In the genomic region with DNA sequence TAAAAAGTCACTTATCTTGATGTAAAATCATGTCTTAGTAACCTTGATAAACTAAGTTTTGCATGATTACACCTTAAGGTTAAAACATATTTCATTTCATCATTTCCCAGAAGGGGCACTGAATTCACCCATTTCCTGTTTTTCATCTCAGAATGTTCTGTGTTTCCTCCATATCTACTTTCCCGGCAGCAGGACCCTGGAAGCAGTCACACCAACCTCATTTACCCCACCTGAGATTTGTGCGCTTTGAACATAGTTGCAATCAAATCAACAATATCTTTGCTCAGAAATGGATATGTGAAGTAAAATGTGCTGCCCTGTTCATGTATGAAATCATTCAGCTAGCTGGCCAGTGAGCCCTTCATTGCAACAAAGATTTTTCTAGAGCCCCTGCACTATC, we compare ENCODE assay signal across 17 cellular contexts. TPM values are rescaled to one million over a fixed set of nuclear protein-coding genes. Genes with fewer than 3 reads are reported as not detected.
A peak's percentile ranks its signal among the peaks of the same experiment; 100 is the strongest.
DNase-seq lines count a peak whose midpoint lies in the region; ATAC-seq and TF ChIP-seq lines count a peak whose summit lies in the region.
"Had no signal": no experiment of that assay in that cellular context is flagged by ENCODE, and none has a peak within 500 bp of the region (broad histone marks: within the 10 kb centered on the region; RNA-seq: fewer than 3 reads in every experiment).

No MANE protein-coding gene starts in this region.

- no peak for ATAC-seq in activated T-cell treated with anti-CD3 and anti-CD28 coated beads, Interleukin-2, amount 50 U/mL, for 4 hours
- ATAC-seq in activated B cell treated with CpG ODN at 0.5 μM for 24 hours (ENCODE audit: low read depth) (no peak), lower lobe of right lung (no peak), GM21390 (IDR thresholded peaks at IDR 0.05; ENCODE audit: unreplicated experiment) (no peak), GM18520 (IDR thresholded peaks at IDR 0.05; ENCODE audit: unreplicated experiment) (no peak), HG02642 (IDR thresholded peaks at IDR 0.05; ENCODE audit: poor library complexity, unreplicated experiment) (no peak)
- ATAC-seq: body of pancreas, left lung had no signal

- peak overlapping the region; percentile 88 for H3K27ac Mint-ChIP-seq in activated B cell treated with CpG ODN at 0.5 μM for 24 hours
- H3K27ac Mint-ChIP-seq: nephron had no signal

- no peaks in the 10 kb centered on the region for H3K27me3 ChIP-seq in lower lobe of right lung (ENCODE audit: low read depth)
- H3K27me3 ChIP-seq in transverse colon = no peaks in the 10 kb centered on the region
- H3K27me3 ChIP-seq: body of pancreas, left lung had no signal

- TF ChIP-seq CTCF in activated B cell treated with CpG ODN at 0.5 μM for 24 hours (IDR thresholded peaks at IDR 0.05) (no peak), lower lobe of right lung (IDR thresholded peaks at IDR 0.05) (no peak), transverse colon (IDR thresholded peaks at IDR 0.05) (no peak)

- H3K4me1 ChIP-seq in lower lobe of right lung = peaks cover 8% of the 10 kb centered on the region
- no peaks in the 10 kb centered on the region for H3K4me1 ChIP-seq in transverse colon
- H3K4me1 ChIP-seq: body of pancreas had no signal

- no peaks in the 10 kb centered on the region for H3K27me3 Mint-ChIP-seq in activated T-cell treated with anti-CD3 and anti-CD28 coated beads, Interleukin-2, amount 50 U/mL, for 4 hours (ENCODE audit: low read depth)
- no peaks in the 10 kb centered on the region for H3K27me3 Mint-ChIP-seq in activated B cell treated with CpG ODN at 0.5 μM for 24 hours

- H3K36me3 ChIP-seq in lower lobe of right lung (peaks cover 4% of the 10 kb centered on the region), transverse colon (no peaks in the 10 kb centered on the region)
- H3K36me3 ChIP-seq: WERI-Rb-1 had no signal

- intact Hi-C loops in activated B cell treated with CpG ODN at 0.5 μM for 24 hours (cut with micrococcal nuclease) (loop anchor here (5.0 kb wide), 2 partner anchors 84 to 144 kb away; no protein-coding TSS in a partner anchor), lower lobe of right lung (cut with DNase I) (no loop called here), transverse colon (cut with DNase I; ENCODE audit: low total_unique reads) (no loop called here)

- no peak overlapping the region for H3K4me3 ChIP-seq in lower lobe of right lung
- no peak overlapping the region for H3K4me3 ChIP-seq in transverse colon
- H3K4me3 ChIP-seq: body of pancreas, left lung had no signal

- TF ChIP-seq EP300 in transverse colon (IDR thresholded peaks at IDR 0.05; ENCODE audit: low read depth) = no peak

- CTCF ChIA-PET in activated B cell treated with CpG ODN at 0.5 μM for 24 hours (lab: Charles Lee) = interaction anchor here (0.7 to 3.2 kb wide), 12 partner anchors 10 to 206 kb away, joined by 3 to 19 read pairs (median 4); no protein-coding TSS in a partner anchor

- in situ Hi-C loops in transverse colon (cut with MboI; ENCODE audit: low pct_ligation_motif_present in 1 of 4, low pct_unique_long_range_greater_than_20kb in 1 of 4, low sequenced_read_pairs in 3 of 4) = no loop called here

- DNase-seq in activated T-cell treated with anti-CD3 and anti-CD28 coated beads, Interleukin-2, amount 50 U/mL, for 4 hours = no peak
- no peak for DNase-seq in activated T-cell treated with anti-CD3 and anti-CD28 coated beads, Interleukin-2, amount 50 U/mL, for 1 hour
- DNase-seq in activated B cell treated with CpG ODN at 0.5 μM for 24 hours = no peak
- DNase-seq in lower lobe of right lung = no peak
- DNase-seq in transverse colon = no peak
- DNase-seq: ACHN, body of pancreas, H7, left lung, NCI-H2171 treated with DMSO at 0.1 percent for 48 hours, SK-N-SH, WERI-Rb-1 had no signal

- H3K4me3 Mint-ChIP-seq in activated T-cell treated with anti-CD3 and anti-CD28 coated beads, Interleukin-2, amount 50 U/mL, for 4 hours = peak overlapping the region; percentile 61
- peak overlapping the region; percentile 42 for H3K4me3 Mint-ChIP-seq in activated B cell treated with CpG ODN at 0.5 μM for 24 hours
- H3K4me3 Mint-ChIP-seq: nephron had no signal

- H3K9me3 ChIP-seq in lower lobe of right lung (no peaks in the 10 kb centered on the region), transverse colon (no peaks in the 10 kb centered on the region)
- H3K9me3 ChIP-seq: body of pancreas, left lung, SK-N-SH had no signal

- H3K4me1 Mint-ChIP-seq in activated T-cell treated with anti-CD3 and anti-CD28 coated beads, Interleukin-2, amount 50 U/mL, for 4 hours (ENCODE audit: low read depth) = peaks cover 96% of the 10 kb centered on the region
- peaks cover 92% of the 10 kb centered on the region for H3K4me1 Mint-ChIP-seq in activated B cell treated with CpG ODN at 0.5 μM for 24 hours
- H3K4me1 Mint-ChIP-seq: nephron had no signal

- H3K36me3 Mint-ChIP-seq in activated T-cell treated with anti-CD3 and anti-CD28 coated beads, Interleukin-2, amount 50 U/mL, for 4 hours (ENCODE audit: insufficient read depth) = peaks cover 48% of the 10 kb centered on the region
- peaks cover 82% of the 10 kb centered on the region for H3K36me3 Mint-ChIP-seq in activated B cell treated with CpG ODN at 0.5 μM for 24 hours (ENCODE audit: low read depth)

- no peak for TF ChIP-seq POLR2A in transverse colon (IDR thresholded peaks at IDR 0.05)

- H3K27ac ChIP-seq in lower lobe of right lung (peak overlapping the region; percentile 26), transverse colon (peak overlapping the region; percentile 18 to 63 (median 47))
- H3K27ac ChIP-seq: body of pancreas, WERI-Rb-1 had no signal

- WGBS in transverse colon (ENCODE audit: low coverage in 1 of 2), 2 donors = 43 to 53% methylated on average over 2 of the region's 2 CpGs

- H3K9me3 Mint-ChIP-seq in activated T-cell treated with anti-CD3 and anti-CD28 coated beads, Interleukin-2, amount 50 U/mL, for 4 hours = peaks cover 4% of the 10 kb centered on the region
- H3K9me3 Mint-ChIP-seq in activated B cell treated with CpG ODN at 0.5 μM for 24 hours = no peaks in the 10 kb centered on the region
- H3K9me3 Mint-ChIP-seq: nephron had no signal

- POLR2A ChIA-PET in activated B cell treated with CpG ODN at 0.5 μM for 24 hours (lab: Charles Lee) = interaction anchor here (0.6 to 10.1 kb wide), 26 partner anchors 10 to 203 kb away, joined by 3 to 182 read pairs (median 6); a partner anchor contains a TSS

RNA-seq across cellular contexts. Expression of a gene that starts 46.8 kb away (rescaled TPM):
- 100 to 1,000 TPM; 168 to 229 (median 228) TPM for total RNA-seq in activated T-cell treated with anti-CD3 and anti-CD28 coated beads, Interleukin-2, amount 50 U/mL, for 4 hours
- total RNA-seq in activated B cell treated with CpG ODN at 0.5 μM for 24 hours (301 and 325 TPM in 2 replicates), lower lobe of right lung (61.9 TPM), transverse colon (100 to 1,000 TPM in 1 of 4 donors, 10 to 100 TPM in 1, 1 to 10 TPM in 2; 9.2 to 116 (median 29.1) TPM)
- total RNA-seq: renal cortical epithelial cell had no signal
